Comparison of ENCODE assay signal across 10 cellular contexts in the genomic region with DNA sequence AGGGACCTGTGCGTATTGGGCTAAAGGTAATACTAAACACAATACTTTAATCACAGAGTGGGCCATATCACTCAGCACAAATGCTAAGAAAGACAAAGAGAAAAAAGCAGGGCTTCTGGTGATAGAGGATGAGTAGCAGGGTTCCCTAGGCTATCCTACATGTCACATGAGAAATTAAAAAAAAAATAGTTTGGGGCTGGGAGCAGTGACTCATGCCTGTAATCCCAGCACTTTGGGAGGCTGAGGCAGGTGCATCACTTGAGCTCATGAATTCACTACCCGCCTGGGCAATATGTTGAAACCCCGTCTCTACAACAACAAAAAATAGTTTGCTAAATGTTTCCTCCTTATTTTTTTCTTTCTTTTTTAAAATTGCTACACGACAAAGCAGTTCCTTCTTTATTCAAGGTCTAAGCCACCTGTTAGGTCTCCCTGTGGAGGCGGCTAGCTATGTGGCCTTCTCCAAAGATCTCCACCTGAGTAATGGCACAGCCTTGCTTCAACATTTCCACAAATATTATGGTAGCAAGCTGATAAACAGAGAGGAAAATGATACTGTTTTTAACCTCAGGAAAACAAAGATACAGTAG. TPM values are rescaled to one million over a fixed set of nuclear protein-coding genes. Genes with fewer than 3 reads are reported as not detected.
A peak's percentile ranks its signal among the peaks of the same experiment; 100 is the strongest.
DNase-seq lines count a peak whose midpoint lies in the region; ATAC-seq and TF ChIP-seq lines count a peak whose summit lies in the region.
"Had no signal": no experiment of that assay in that cellular context is flagged by ENCODE, and none has a peak within 500 bp of the region (broad histone marks: within the 10 kb centered on the region; RNA-seq: fewer than 3 reads in every experiment).

No MANE protein-coding gene starts in this region.

- H3K36me3 Mint-ChIP-seq in CD8-positive, alpha-beta memory T cell: peaks cover 10 to 47% (median 19%) of the 10 kb centered on the region in 3 donors
- H3K36me3 Mint-ChIP-seq in endothelial cell (ENCODE audit: low read depth, unreplicated experiment): peaks cover 36% of the 10 kb centered on the region

- H3K27ac Mint-ChIP-seq in CD8-positive, alpha-beta memory T cell: peak overlapping the region in 5 of 8 donors; percentile 45 to 84 (median 68)
- H3K27ac Mint-ChIP-seq in endothelial cell (ENCODE audit: unreplicated experiment): peak overlapping the region; percentile 70

- no peaks in the 10 kb centered on the region for H3K9me3 ChIP-seq in CD8-positive, alpha-beta memory T cell (ENCODE audit: low read length)
- H3K9me3 ChIP-seq in neutrophil: no peaks in the 10 kb centered on the region

- CTCF ChIA-PET in CD8-positive, alpha-beta memory T cell (lab: Charles Lee): interaction anchor here (1.1 to 5.4 kb wide), 3 partner anchors 48 to 68 kb away, joined by 3 to 77 read pairs (median 13); partner anchors contain the start of gene MCL1
- CTCF ChIA-PET in GM10248 (lab: Yijun Ruan, JAX): interaction anchor here (0.8 to 4.5 kb wide), 8 partner anchors 8 to 368 kb away, joined by 3 to 33 read pairs (median 4); no protein-coding TSS in a partner anchor

- H3K4me3 Mint-ChIP-seq in CD8-positive, alpha-beta memory T cell: no peak overlapping the region
- no peak overlapping the region for H3K4me3 Mint-ChIP-seq in endothelial cell (ENCODE audit: unreplicated experiment)

- TF ChIP-seq CTCF in LNCaP clone FGC (IDR thresholded peaks at IDR 0.05; ENCODE audit: control insufficient read depth, extremely low read depth, insufficient read depth): no peak
- TF ChIP-seq CTCF in endothelial cell (IDR thresholded peaks at IDR 0.05; ENCODE audit: unreplicated experiment): no peak
- no peak for TF ChIP-seq CTCF in neutrophil (IDR thresholded peaks at IDR 0.05)
- no peak for TF ChIP-seq CTCF in GM10248 (IDR thresholded peaks at IDR 0.05; ENCODE audit: control extremely low read depth, extremely low read depth, low read depth, missing control alignments)

- H3K27me3 ChIP-seq in CD8-positive, alpha-beta memory T cell (ENCODE audit: insufficient read depth, low read length, poor library complexity, severe bottlenecking): no peaks in the 10 kb centered on the region
- no peaks in the 10 kb centered on the region for H3K27me3 ChIP-seq in neutrophil

- H3K27me3 Mint-ChIP-seq in CD8-positive, alpha-beta memory T cell: no peaks in the 10 kb centered on the region
- no peaks in the 10 kb centered on the region for H3K27me3 Mint-ChIP-seq in endothelial cell (ENCODE audit: unreplicated experiment)

- no peak for DNase-seq in CD8-positive, alpha-beta memory T cell
- no peak for DNase-seq in LNCaP clone FGC (ENCODE audit: low read depth)
- DNase-seq in endothelial cell (ENCODE audit: low spot score): no peak
- DNase-seq in GM10248 (ENCODE audit: extremely low spot score): no peak
- DNase-seq: NCI-H748 treated with DMSO at 0.1 percent for 48 hours; stimulated activated naive CD8-positive, alpha-beta T cell treated with anti-CD3 and anti-CD28 coated beads, Interleukin-15, Interleukin-2, amounts not matched to agents 100 U/mL and 50 U/mL, for 24 hours had no signal

- no peak for ATAC-seq in HG02642 (IDR thresholded peaks at IDR 0.05; ENCODE audit: poor library complexity, unreplicated experiment)
- ATAC-seq in HG03097 (IDR thresholded peaks at IDR 0.05; ENCODE audit: low FRiP score, unreplicated experiment): no peak
- ATAC-seq in GM18909 (IDR thresholded peaks at IDR 0.05; ENCODE audit: poor library complexity, unreplicated experiment): no peak
- ATAC-seq: stimulated activated naive CD8-positive, alpha-beta T cell treated with anti-CD3 and anti-CD28 coated beads, Interleukin-15, Interleukin-2, amounts not matched to agents 100 U/mL and 50 U/mL, for 24 hours had no signal

- peak overlapping the region; percentile 75 for H3K4me3 ChIP-seq in CD8-positive, alpha-beta memory T cell (ENCODE audit: low read length)
- H3K4me3 ChIP-seq in LNCaP clone FGC (ENCODE audit: low read depth, low read length): peak overlapping the region; percentile 87
- H3K4me3 ChIP-seq in neutrophil (ENCODE audit: low read depth in 1 of 2, low read length in 1 of 2): peak overlapping the region; percentile 76 to 79

- peaks cover 21% of the 10 kb centered on the region for H3K4me1 ChIP-seq in CD8-positive, alpha-beta memory T cell (ENCODE audit: insufficient read depth, low read length)
- peaks cover 34 to 37% of the 10 kb centered on the region in 2 experiments for H3K4me1 ChIP-seq in neutrophil (ENCODE audit: control insufficient read depth in 1 of 2, insufficient read depth in 1 of 2, low read depth in 1 of 2, low read length in 1 of 2)

- H3K36me3 ChIP-seq in CD8-positive, alpha-beta memory T cell (ENCODE audit: insufficient read depth, low read length): peaks cover 21% of the 10 kb centered on the region
- peaks cover 39% of the 10 kb centered on the region for H3K36me3 ChIP-seq in neutrophil

- H3K9me3 Mint-ChIP-seq in CD8-positive, alpha-beta memory T cell: no peaks in the 10 kb centered on the region
- no peaks in the 10 kb centered on the region for H3K9me3 Mint-ChIP-seq in endothelial cell (ENCODE audit: unreplicated experiment)

- H3K27ac ChIP-seq in CD8-positive, alpha-beta memory T cell (ENCODE audit: low read depth, low read length): peak overlapping the region; percentile 92
- peak overlapping the region; percentile 96 for H3K27ac ChIP-seq in neutrophil

- POLR2A ChIA-PET in CD8-positive, alpha-beta memory T cell (lab: Charles Lee): interaction anchor here (0.5 to 1.9 kb wide), 9 partner anchors 10 to 394 kb away, joined by 3 to 51 read pairs (median 6); partner anchors contain the start of gene MCL1
- POLR2A ChIA-PET in GM10248 (lab: Yijun Ruan, JAX): interaction anchor here (1.4 to 3.3 kb wide), 3 partner anchors 16 to 64 kb away, joined by 6 to 14 read pairs (median 9); partner anchors contain the start of gene MCL1

- H3K4me1 Mint-ChIP-seq in CD8-positive, alpha-beta memory T cell: peaks cover 10 to 28% (median 22%) of the 10 kb centered on the region in 3 donors
- peaks cover 28% of the 10 kb centered on the region for H3K4me1 Mint-ChIP-seq in endothelial cell (ENCODE audit: unreplicated experiment)

RNA-seq across cellular contexts. Expression of gene ENSA, which starts 1.5 kb away (rescaled TPM):
- total RNA-seq in CD8-positive, alpha-beta memory T cell: 100 to 1,000 TPM; 249 to 252 TPM
- polyA plus RNA-seq in CD8-positive, alpha-beta memory T cell: 72.5 TPM
- total RNA-seq in endothelial cell (ENCODE audit: unreplicated experiment): 200 TPM

RNA-seq across cellular contexts. Expression of gene MCL1, which starts 48.5 kb away (rescaled TPM):
- 100 to 1,000 TPM; 211 to 216 TPM for total RNA-seq in CD8-positive, alpha-beta memory T cell
- 168 TPM for polyA plus RNA-seq in CD8-positive, alpha-beta memory T cell
- 193 TPM for total RNA-seq in endothelial cell (ENCODE audit: unreplicated experiment)
